In the genomic region with DNA sequence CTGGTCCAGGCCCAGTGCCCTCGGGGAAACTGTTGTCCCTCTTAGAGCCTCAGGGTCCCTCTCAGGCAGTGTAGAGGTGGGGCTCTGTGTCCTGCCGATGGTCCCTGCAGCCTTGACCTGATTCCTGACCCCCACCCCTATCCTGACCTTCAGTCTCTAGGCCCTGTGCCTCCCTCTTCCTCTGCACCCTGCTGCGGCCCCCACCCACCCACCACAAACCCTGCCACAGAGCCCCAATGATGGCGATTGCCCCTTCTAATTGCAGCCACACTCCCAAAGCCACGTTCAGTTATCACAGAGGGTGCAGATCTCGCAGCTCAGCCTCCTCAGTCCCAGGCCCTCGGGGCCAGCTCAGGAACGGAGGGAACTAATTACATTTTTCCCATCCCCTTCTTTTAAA, we compare ENCODE assay signal across 23 cellular contexts.
DNase-seq lines count a peak whose midpoint lies in the region; ATAC-seq and TF ChIP-seq lines count a peak whose summit lies in the region.
"Had no signal": no experiment of that assay in that cellular context is flagged by ENCODE, and none has a peak within 500 bp of the region (broad histone marks: within the 10 kb centered on the region; RNA-seq: fewer than 3 reads in every experiment).

No MANE protein-coding gene starts in this region.

- no peak overlapping the region for H3K9ac ChIP-seq in mesendoderm (ENCODE audit: low read length)

- H3K9me3 ChIP-seq in osteoblast (ENCODE audit: low read depth, low read length) (no peaks in the 10 kb centered on the region), aorta (ENCODE audit: control insufficient read depth, low read length) (no peaks in the 10 kb centered on the region)
- H3K9me3 ChIP-seq: A549 had no signal

- H3K27me3 ChIP-seq in mesendoderm (ENCODE audit: insufficient read depth, low read length, poor library complexity) (no peaks in the 10 kb centered on the region), osteoblast (ENCODE audit: insufficient read depth, low read length) (peaks cover 20% of the 10 kb centered on the region), aorta (ENCODE audit: control insufficient read depth in 1 of 2, insufficient read depth in 2 of 2, low read length in 1 of 2) (no peaks in the 10 kb centered on the region)

- H3K4me2 ChIP-seq in mesendoderm (ENCODE audit: low read length) = no peak overlapping the region
- no peak overlapping the region for H3K4me2 ChIP-seq in osteoblast (ENCODE audit: insufficient read depth, low read length)
- H3K4me2 ChIP-seq: A549 had no signal

- H3K36me3 ChIP-seq in mesendoderm (ENCODE audit: control insufficient read depth, insufficient read depth, low read length) (no peaks in the 10 kb centered on the region), osteoblast (ENCODE audit: insufficient read depth, low read length) (no peaks in the 10 kb centered on the region), aorta (ENCODE audit: control insufficient read depth in 1 of 2, insufficient read depth in 2 of 2, low read length in 1 of 2) (no peaks in the 10 kb centered on the region)

- CTCF ChIA-PET in GM10248 (lab: Yijun Ruan, JAX) = no interaction called here

- H3K27ac ChIP-seq in mesendoderm (ENCODE audit: low read depth, low read length) (no peak overlapping the region), osteoblast (ENCODE audit: low read depth, low read length) (no peak overlapping the region), aorta (ENCODE audit: low read depth in 1 of 2, low read length in 2 of 2) (no peak overlapping the region)
- H3K27ac ChIP-seq: 22Rv1, A549 had no signal

- DNase-seq in NCI-H82 (lab: John Stamatoyannopoulos, UW) (peak; percentile 35), NCI-H82 treated with DMSO at 0.1 percent for 48 hours (lab: John Stamatoyannopoulos, UW; ENCODE audit: unreplicated experiment) (no peak), mesendoderm (no peak), osteoblast (ENCODE audit: insufficient read length, low spot score, missing footprints) (peak; percentile 83), aorta (peak; percentile 14 to 46), nucleus accumbens (lab: John Stamatoyannopoulos, UW) (no peak), GM10248 (ENCODE audit: extremely low spot score) (no peak)
- DNase-seq: AML-193; C1 segment of cervical spinal cord; CD4-positive, alpha-beta memory T cell; CD4-positive, CD25-positive, alpha-beta regulatory T cell; CD8-positive, alpha-beta memory T cell; COR-L47; DMS 273 treated with DMSO at 0.1 percent for 48 hours; DMS153; DMS53; DMS79; DND-41; EL; GDM1 had no signal

- no peak overlapping the region for H4K5ac ChIP-seq in mesendoderm (ENCODE audit: low read length)

- no peak overlapping the region for H3K23ac ChIP-seq in mesendoderm (ENCODE audit: low read length)

- H3K56ac ChIP-seq in mesendoderm (ENCODE audit: low read length) = peak overlapping the region; percentile 38

- intact Hi-C loops in aorta (cut with DNase I) = no loop called here

- H3K4me3 ChIP-seq in mesendoderm (ENCODE audit: low read length) (no peak overlapping the region), osteoblast (ENCODE audit: insufficient read depth, low read length) (no peak overlapping the region), aorta (ENCODE audit: low read length in 2 of 2) (no peak overlapping the region)
- H3K4me3 ChIP-seq: A549 had no signal

- no peak overlapping the region for H2AK5ac ChIP-seq in mesendoderm (ENCODE audit: low read length)

- no peak overlapping the region for H3K18ac ChIP-seq in mesendoderm (ENCODE audit: low read length)

- no peak overlapping the region for H2BK15ac ChIP-seq in mesendoderm (replicated peaks; ENCODE audit: low read depth)

- H4K8ac ChIP-seq in mesendoderm (ENCODE audit: low read depth, low read length) = no peak overlapping the region

- ATAC-seq in aorta (ENCODE audit: low FRiP score) = no peak
- no peak for ATAC-seq in HG03442 (IDR thresholded peaks at IDR 0.05; ENCODE audit: unreplicated experiment)

- H2AFZ ChIP-seq in osteoblast (ENCODE audit: low read length) = no peak overlapping the region

- no peaks in the 10 kb centered on the region for H4K20me1 ChIP-seq in osteoblast (ENCODE audit: insufficient read depth, low read length)

- peaks cover 4% of the 10 kb centered on the region for H3K4me1 ChIP-seq in mesendoderm (ENCODE audit: control insufficient read depth, low read depth, low read length)
- no peaks in the 10 kb centered on the region for H3K4me1 ChIP-seq in osteoblast (ENCODE audit: insufficient read depth, low read length)
- H3K4me1 ChIP-seq in aorta (ENCODE audit: control insufficient read depth in 1 of 2, insufficient read depth in 2 of 2, low read length in 2 of 2) = no peaks in the 10 kb centered on the region
- H3K4me1 ChIP-seq: A549 had no signal

- no peak overlapping the region for H2BK120ac ChIP-seq in mesendoderm (ENCODE audit: low read depth, low read length)

- no CpG with 5 or more reads among the region's 8 CpGs for WGBS in mesendoderm (ENCODE audit: extremely low coverage, insufficient coverage, low lambda C conversion rate)
- WGBS in aorta, 2 donors = 52 to 59% methylated on average over 7 to 8 of the region's 8 CpGs

- H3K79me1 ChIP-seq in mesendoderm (ENCODE audit: low read length) = no peaks in the 10 kb centered on the region

- no peaks in the 10 kb centered on the region for H3K79me2 ChIP-seq in mesendoderm (ENCODE audit: control insufficient read depth, insufficient read depth, low read length)
- no peaks in the 10 kb centered on the region for H3K79me2 ChIP-seq in osteoblast (ENCODE audit: insufficient read depth, low read length)

- TF ChIP-seq CTCF in osteoblast (IDR thresholded peaks at IDR 0.05; ENCODE audit: extremely low read depth, low read depth, low read length) = no peak
- no peak for TF ChIP-seq CTCF in GM10248 (IDR thresholded peaks at IDR 0.05; ENCODE audit: control extremely low read depth, extremely low read depth, low read depth, missing control alignments)

- POLR2A ChIA-PET in GM10248 (lab: Yijun Ruan, JAX) = no interaction called here

- H3K4ac ChIP-seq in mesendoderm (ENCODE audit: low read depth, low read length) = no peak overlapping the region

- no peak overlapping the region for H2BK5ac ChIP-seq in mesendoderm (ENCODE audit: low read length)

Comparison
In these comparisons a context has a peak if more than half of its experiments do, and no peak if none do; other contexts are left out.
1. DNase-seq: peak in NCI-H82 (single experiment), osteoblast (single experiment) and aorta (2 of 2); none in NCI-H82 treated with DMSO at 0.1 percent for 48 hours (single experiment), mesendoderm (single experiment), nucleus accumbens (0 of 56) and GM10248 (single experiment).